ENCODE assay signal across 19 cellular contexts in the genomic region with DNA sequence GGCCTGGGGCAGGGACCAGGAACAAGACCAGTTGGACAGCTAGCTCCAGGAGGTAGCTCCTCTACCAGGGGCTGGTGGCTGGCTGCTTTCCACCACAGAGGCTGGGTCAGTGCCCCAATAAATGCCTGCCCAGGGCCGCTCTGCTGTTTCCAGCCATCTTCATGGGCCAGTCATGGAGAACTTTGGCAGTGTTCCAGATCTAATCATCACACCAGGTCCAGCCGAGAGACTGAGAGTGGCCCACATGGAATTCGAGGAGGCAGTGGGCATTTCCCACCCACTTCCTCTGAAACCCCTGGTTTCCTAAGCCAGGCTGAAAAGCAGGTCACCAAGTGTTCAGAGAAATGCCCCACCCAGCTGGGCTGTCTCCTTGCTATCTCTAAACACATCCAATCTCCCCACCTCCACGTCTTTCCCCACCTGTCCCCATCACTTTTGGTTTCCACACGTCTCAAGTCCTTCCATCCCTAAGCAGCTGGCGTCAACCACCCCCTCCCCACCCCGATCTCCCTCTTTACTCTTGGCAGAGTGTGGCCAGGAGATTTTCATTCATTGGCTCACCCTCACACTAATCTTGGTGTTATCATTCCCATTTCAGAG.
"Had no signal": no experiment of that assay in that cellular context is flagged by ENCODE, and none has a peak within 500 bp of the region (broad histone marks: within the 10 kb centered on the region; RNA-seq: fewer than 3 reads in every experiment).

No MANE protein-coding gene starts in this region.

- H3K36me3 ChIP-seq: brain microvascular endothelial cell, left lung, right lobe of liver, transverse colon had no signal

- H3K27ac ChIP-seq: brain microvascular endothelial cell, coronary artery, left lung, right lobe of liver, transverse colon had no signal

- H3K9me3 ChIP-seq: left lung, mucosa of descending colon, right lobe of liver, transverse colon had no signal

- DNase-seq: activated CD4-positive, alpha-beta memory T cell treated with anti-CD3 and anti-CD28 coated beads for 36 hours; activated CD4-positive, alpha-beta T cell treated with anti-CD3 and anti-CD28 coated beads, Interleukin-2, amount 10 ng/mL, durations not matched to agents 24 days and 14 days; activated CD4-positive, CD25-positive, alpha-beta regulatory T cell treated with anti-CD3 and anti-CD28 coated beads, Interleukin-2, amount 50 U/mL, for 72 hours; activated CD8-positive, alpha-beta memory T cell treated with anti-CD3 and anti-CD28 coated beads, Interleukin-2, amount 50 U/mL, for 48 hours; activated gamma-delta T cell; activated naive CD4-positive, alpha-beta T cell treated with anti-CD3 and anti-CD28 coated beads, Interleukin-2, amount 10 ng/mL, durations not matched to agents 7 days and 5 days; activated naive CD8-positive, alpha-beta T cell treated with anti-CD3 and anti-CD28 coated beads, Interleukin-2, amount 10 ng/mL, durations not matched to agents 7 days and 5 days; activated T-cell treated with anti-CD3 and anti-CD28 coated beads, Interleukin-2, amount 50 U/mL, for 24 hours; brain microvascular endothelial cell; dorsolateral prefrontal cortex; effector memory CD4-positive, alpha-beta T cell; left lung; mucosa of descending colon; stimulated activated CD4-positive, alpha-beta T cell treated with anti-CD3 and anti-CD28 coated beads, Interleukin-2, amount 100 ng/mL, for 48 hours; stimulated activated naive CD4-positive, alpha-beta T cell treated with Interleukin-2 at 50 U/mL for 16 hours; transverse colon had no signal

- ATAC-seq: left lung; mucosa of descending colon; natural killer cell treated with Interleukin-12 subunit alpha and Interleukin-12 subunit beta and Interleukin-15 and Interleukin-18, amount 100 ng/mL, for 72 hours; right lobe of liver had no signal

- H3K4me3 ChIP-seq: coronary artery, left lung, mucosa of descending colon, right lobe of liver, transverse colon had no signal
